Comparison of ENCODE assay signal across 17 cellular contexts in genomic region chr15:28888900-28889299, GRCh38. TPM values are rescaled to one million over a fixed set of nuclear protein-coding genes. Genes with fewer than 3 reads are reported as not detected.
DNase-seq lines count a peak whose midpoint lies in the region; ATAC-seq and TF ChIP-seq lines count a peak whose summit lies in the region.
"Had no signal": no experiment of that assay in that cellular context is flagged by ENCODE, and none has a peak within 500 bp of the region (broad histone marks: within the 10 kb centered on the region; RNA-seq: fewer than 3 reads in every experiment).

No MANE protein-coding gene starts in this region.

- no peak for TF ChIP-seq CTCF in CD4-positive, alpha-beta T cell (IDR thresholded peaks at IDR 0.05)
- TF ChIP-seq CTCF in IMR-90 (conservative IDR thresholded peaks at IDR 0.05; ENCODE audit: low read depth, low read length) (no peak), sigmoid colon (IDR thresholded peaks at IDR 0.05) (no peak), MCF 10A (IDR thresholded peaks at IDR 0.05; ENCODE audit: unreplicated experiment) (no peak)

- POLR2A ChIA-PET in CD4-positive, alpha-beta T cell (lab: Charles Lee), result no interaction called here
- POLR2A ChIA-PET in IMR-90 (lab: Charles Lee; ENCODE audit: unreplicated experiment), result no interaction called here
- POLR2A ChIA-PET in MCF 10A (lab: Yijun Ruan, JAX), result no interaction called here

- no peak overlapping the region for H2AFZ ChIP-seq in IMR-90 (replicated peaks; ENCODE audit: low read length, poor library complexity)

- BruUV-seq in IMR-90 (replicated peaks; lab: Mats Ljungman, UMichigan) (no TSS peak), MCF 10A (replicated peaks; lab: Mats Ljungman, UMichigan) (no TSS peak)

- TF ChIP-seq POLR2A in IMR-90 (IDR thresholded peaks at IDR 0.05; ENCODE audit: low read depth, low read length) (no peak), sigmoid colon (IDR thresholded peaks at IDR 0.05) (no peak)

- H2AK5ac ChIP-seq in IMR-90 (ENCODE audit: low read depth, low read length), result peak overlapping the region; percentile 51; the same call in 1 of the 2 replicates

- peak overlapping the region; percentile 90 for H3K4me3 Mint-ChIP-seq in CD4-positive, alpha-beta T cell
- H3K4me3 Mint-ChIP-seq in MCF 10A (ENCODE audit: unreplicated experiment) (no peak overlapping the region), immature natural killer cell (peak overlapping the region in 2 of 5 donors; percentile 15 to 39)
- H3K4me3 Mint-ChIP-seq: mesothelial cell of epicardium had no signal

- no peaks in the 10 kb centered on the region for H3K9me3 ChIP-seq in CD4-positive, alpha-beta T cell (ENCODE audit: control insufficient read depth, low read length)
- H3K9me3 ChIP-seq in IMR-90 (ENCODE audit: control insufficient read depth, insufficient read depth, low read length) (no peaks in the 10 kb centered on the region), sigmoid colon (no peaks in the 10 kb centered on the region)
- H3K9me3 ChIP-seq: esophagus squamous epithelium, neutrophil, tibial nerve had no signal

- intact Hi-C loops in CD4-positive, alpha-beta T cell (cut with DNase I, micrococcal nuclease), result loop anchor here in 1 of 2 experiments (5.0 kb wide), 1 partner anchor 48 kb away; no protein-coding TSS in a partner anchor
- intact Hi-C loops in IMR-90 (cut with micrococcal nuclease) (no loop called here), sigmoid colon (cut with DNase I) (no loop called here), MCF 10A (cut with micrococcal nuclease) (no loop called here)

- H4K91ac ChIP-seq in IMR-90 (ENCODE audit: insufficient read depth, low read depth, low read length), result no peak overlapping the region

- H4K5ac ChIP-seq in IMR-90 (ENCODE audit: low read depth, low read length), result no peak overlapping the region

- H3K27ac Mint-ChIP-seq in CD4-positive, alpha-beta T cell, result peak overlapping the region; percentile 99
- no peak overlapping the region for H3K27ac Mint-ChIP-seq in MCF 10A (ENCODE audit: low read depth, unreplicated experiment)
- peak overlapping the region in 3 of 6 donors; percentile 21 to 50 (median 35) for H3K27ac Mint-ChIP-seq in immature natural killer cell
- H3K27ac Mint-ChIP-seq: mesothelial cell of epicardium had no signal

- no peak overlapping the region for H2AK9ac ChIP-seq in IMR-90 (replicated peaks; ENCODE audit: low read depth, low read length, poor library complexity)

- ATAC-seq in CD4-positive, alpha-beta T cell (ENCODE audit: poor library complexity), result no peak
- ATAC-seq in IMR-90 (ENCODE audit: low read depth), result no peak

- no peak overlapping the region for H4K8ac ChIP-seq in IMR-90 (ENCODE audit: low read depth in 2 of 2, low read length in 2 of 2)

- H3K27me3 ChIP-seq in CD4-positive, alpha-beta T cell (ENCODE audit: control insufficient read depth, insufficient read depth, low read length), result no peaks in the 10 kb centered on the region
- no peaks in the 10 kb centered on the region for H3K27me3 ChIP-seq in IMR-90 (ENCODE audit: control insufficient read depth, insufficient read depth, low read length)
- H3K27me3 ChIP-seq in sigmoid colon, result peaks cover 18 to 33% (median 30%) of the 10 kb centered on the region in 3 donors

- TF ChIP-seq EP300 in sigmoid colon (IDR thresholded peaks at IDR 0.05), result no peak

- no peak overlapping the region for H2BK120ac ChIP-seq in IMR-90 (ENCODE audit: low read depth, low read length)

- H3K4ac ChIP-seq in IMR-90 (ENCODE audit: low read depth, low read length), result no peak overlapping the region

- peaks cover 16 to 70% of the 10 kb centered on the region in 2 experiments for H3K79me1 ChIP-seq in IMR-90 (ENCODE audit: low read depth in 1 of 2, low read length in 2 of 2)

- peaks cover 25% of the 10 kb centered on the region; the same call in 1 of the 2 replicates for H4K20me1 ChIP-seq in IMR-90 (ENCODE audit: insufficient read depth, low read length)

- no peak overlapping the region for H3K9ac ChIP-seq in IMR-90 (ENCODE audit: low read depth, low read length)

- CTCF ChIA-PET in CD4-positive, alpha-beta T cell (lab: Charles Lee), result no interaction called here
- CTCF ChIA-PET in IMR-90 (lab: Yijun Ruan, JAX), result no interaction called here
- CTCF ChIA-PET in MCF 10A (lab: Yijun Ruan, JAX), result interaction anchor here (0.7 kb wide), 1 partner anchor 434 kb away, joined by 3 read pairs; no protein-coding TSS in a partner anchor

- H3K4me3 ChIP-seq in IMR-90 (ENCODE audit: insufficient read depth, low read depth, low read length) (no peak overlapping the region), sigmoid colon (no peak overlapping the region)
- H3K4me3 ChIP-seq: esophagus squamous epithelium, tibial nerve had no signal

- H2BK5ac ChIP-seq in IMR-90 (ENCODE audit: low read depth, low read length, poor library complexity, severe bottlenecking), result no peak overlapping the region

- dilution Hi-C loops in IMR-90 (cut with HindIII; ENCODE audit: low sequenced_read_pairs, unreplicated experiment), result no loop called here

- in situ Hi-C loops in IMR-90 (cut with MboI; ENCODE audit: low sequenced_read_pairs), result loop anchor here (10.0 kb wide), 1 partner anchor 86 kb away; no protein-coding TSS in a partner anchor

- peak overlapping the region; percentile 70 for H3K27ac ChIP-seq in CD4-positive, alpha-beta T cell (ENCODE audit: low read depth, low read length)
- no peak overlapping the region for H3K27ac ChIP-seq in IMR-90 (ENCODE audit: insufficient read depth, low read length)
- H3K27ac ChIP-seq in sigmoid colon, result no peak overlapping the region
- H3K27ac ChIP-seq: esophagus squamous epithelium, neutrophil, tibial nerve had no signal

- H3K9me1 ChIP-seq in IMR-90 (ENCODE audit: insufficient read depth, low read length), result peaks cover 18% of the 10 kb centered on the region

- no peak overlapping the region for H3K56ac ChIP-seq in IMR-90 (ENCODE audit: extremely low read depth, insufficient read depth, low read length)

- WGBS in IMR-90 (ENCODE audit: extremely low coverage in 2 of 2, insufficient read length in 1 of 2), 2 experiments, result no CpG with 5 or more reads among the region's 10 CpGs
- 83 to 86% methylated on average over 10 of the region's 10 CpGs for WGBS in sigmoid colon, 2 donors

- H2BK20ac ChIP-seq in IMR-90 (ENCODE audit: low read depth, low read length), result no peak overlapping the region

- H3K18ac ChIP-seq in IMR-90 (ENCODE audit: low read depth, low read length), result no peak overlapping the region

- no peaks in the 10 kb centered on the region for H3K9me3 Mint-ChIP-seq in CD4-positive, alpha-beta T cell
- no peaks in the 10 kb centered on the region for H3K9me3 Mint-ChIP-seq in MCF 10A (ENCODE audit: unreplicated experiment)
- H3K9me3 Mint-ChIP-seq in immature natural killer cell, result no peaks in the 10 kb centered on the region
- H3K9me3 Mint-ChIP-seq: mesothelial cell of epicardium had no signal

- H3K4me2 ChIP-seq in IMR-90 (ENCODE audit: low read depth, low read length), result no peak overlapping the region

- H2BK15ac ChIP-seq in IMR-90 (ENCODE audit: low read depth, low read length), result no peak overlapping the region

- no peak overlapping the region for H3K14ac ChIP-seq in IMR-90 (replicated peaks; ENCODE audit: low read depth, low read length)

- no peak overlapping the region for H3K23ac ChIP-seq in IMR-90 (ENCODE audit: low read depth, low read length)

- peaks cover 8% of the 10 kb centered on the region for H3K36me3 Mint-ChIP-seq in CD4-positive, alpha-beta T cell (ENCODE audit: low read depth)
- H3K36me3 Mint-ChIP-seq in MCF 10A (ENCODE audit: insufficient read depth, unreplicated experiment), result peaks cover 6% of the 10 kb centered on the region
- H3K36me3 Mint-ChIP-seq in immature natural killer cell, result no peaks in the 10 kb centered on the region
- H3K36me3 Mint-ChIP-seq: mesothelial cell of epicardium had no signal

- no peak for TF ChIP-seq RAD21 in IMR-90 (IDR thresholded peaks at IDR 0.05; ENCODE audit: low read length)

- peaks cover 67% of the 10 kb centered on the region for H3K4me1 Mint-ChIP-seq in CD4-positive, alpha-beta T cell (ENCODE audit: low read depth)
- no peaks in the 10 kb centered on the region for H3K4me1 Mint-ChIP-seq in MCF 10A (ENCODE audit: insufficient read depth, unreplicated experiment)
- H3K4me1 Mint-ChIP-seq in immature natural killer cell, result peaks cover 58 to 64% of the 10 kb centered on the region in 2 donors

- H3K27me3 Mint-ChIP-seq in CD4-positive, alpha-beta T cell, result no peaks in the 10 kb centered on the region
- H3K27me3 Mint-ChIP-seq in MCF 10A (ENCODE audit: insufficient read depth, unreplicated experiment) (no peaks in the 10 kb centered on the region), immature natural killer cell (ENCODE audit: low read depth in 3 of 3) (peaks cover 0 to 3% (median 2%) of the 10 kb centered on the region in 3 donors)

- H3K36me3 ChIP-seq in IMR-90 (ENCODE audit: control insufficient read depth, insufficient read depth, low read length), result no peaks in the 10 kb centered on the region
- H3K36me3 ChIP-seq in sigmoid colon, result no peaks in the 10 kb centered on the region
- H3K36me3 ChIP-seq: esophagus squamous epithelium, neutrophil, tibial nerve had no signal

- H3K4me1 ChIP-seq in IMR-90 (ENCODE audit: control insufficient read depth, insufficient read depth, low read length) (peaks cover 17% of the 10 kb centered on the region), sigmoid colon (peaks cover 0 to 16% (median 14%) of the 10 kb centered on the region in 4 donors)

- DNase-seq in CD4-positive, alpha-beta T cell, result no peak
- DNase-seq in IMR-90 (no peak), cerebellar cortex (ENCODE audit: low spot score) (peak; percentile 16), sigmoid colon (peak; percentile 45), MCF 10A (ENCODE audit: unreplicated experiment) (no peak), SIG-M5 treated with dmso at 0.1 percent for 504 hours (lab: John Stamatoyannopoulos, UW; ENCODE audit: unreplicated experiment) (no peak), immature natural killer cell (no peak)
- DNase-seq: amniotic stem cell; effector CD8-positive, alpha-beta T cell; esophagus squamous epithelium; GF-D8; NCI-H1694; stimulated activated CD4-positive, alpha-beta T cell treated with anti-CD3 and anti-CD28 coated beads, Interleukin-12 subunit alpha, Interleukin-12 subunit beta, amount 100 ng/mL, for 4 hours had no signal

RNA-seq across cellular contexts. Expression of gene APBA2, which starts 3.1 kb away (rescaled TPM):
- 100 to 1,000 TPM; 123 to 126 TPM for total RNA-seq in CD4-positive, alpha-beta T cell
- 27.8 and 33.0 TPM in 2 replicates for total RNA-seq in IMR-90 (2012; rRNA removed)
- 21.7 and 26.5 TPM in 2 replicates for polyA plus RNA-seq in IMR-90 (2012; rRNA removed)
- polyA plus RNA-seq in IMR-90 (2012; cell fraction: cytosol; rRNA removed), result 14.7 and 25.1 TPM in 2 replicates
- 35.8 and 49.9 TPM in 2 replicates for polyA plus RNA-seq in IMR-90 (2012; cell fraction: nucleus; rRNA removed; ENCODE audit: low replicate concordance)
- total RNA-seq in sigmoid colon, result 1 to 10 TPM; 1.4 to 1.7 (median 1.5) TPM
- 10 to 100 TPM in 1 of 3 donors, 1 to 10 TPM in 1, under 1 TPM in 1; 0.46 to 10.7 (median 3.6) TPM for polyA plus RNA-seq in sigmoid colon
- not detected in 2 replicates for total RNA-seq in MCF 10A (2022)
- 10 to 100 TPM; 24.4 to 68.7 (median 25.4) TPM for polyA plus RNA-seq in immature natural killer cell

RNA-seq across cellular contexts. Expression of gene GOLGA6L7, which starts 40.5 kb away (rescaled TPM):
- not detected for total RNA-seq in CD4-positive, alpha-beta T cell
- total RNA-seq in IMR-90 (2012; rRNA removed) (not detected in 2 replicates), sigmoid colon (not detected), MCF 10A (2022) (not detected in 2 replicates)
- polyA plus RNA-seq in IMR-90 (2012; rRNA removed) (not detected in 2 replicates), sigmoid colon (under 1 TPM in 1 of 3 donors, not detected in 2; 0.60 TPM), immature natural killer cell (not detected)
- not detected in 2 replicates for polyA plus RNA-seq in IMR-90 (2012; cell fraction: cytosol; rRNA removed)
- not detected in 2 replicates for polyA plus RNA-seq in IMR-90 (2012; cell fraction: nucleus; rRNA removed; ENCODE audit: low replicate concordance)
- total RNA-seq: esophagus squamous epithelium, mesothelial cell of epicardium, SK-MEL-5, tibial nerve had no signal

Comparison
In these comparisons a context has a peak if more than half of its experiments do, and no peak if none do; other contexts are left out.
1. DNase-seq: peak in cerebellar cortex (single experiment) and sigmoid colon (single experiment); none in CD4-positive, alpha-beta T cell (0 of 10), IMR-90 (single experiment), MCF 10A (single experiment), SIG-M5 treated with dmso at 0.1 percent for 504 hours (single experiment) and immature natural killer cell (0 of 3).
2. RNA of gene APBA2, which starts 3.1 kb away (total RNA-seq): 123 to 126 TPM in CD4-positive, alpha-beta T cell and 27.8 to 33.0 TPM in IMR-90; 1.4 to 1.7 TPM in sigmoid colon and not detected in MCF 10A; every median in the first group is over 10 times any median in the second.